1 cellular context compared by ENCODE assay signal in genomic region chr11:125945011-125945796, GRCh38.
TF ChIP-seq lines count a peak whose summit lies in the region.

No MANE protein-coding gene starts in this region.

TF ChIP-seq in HepG2, 621 proteins besides CTCF, POLR2A, EP300 and RAD21:
- no peak for TF ChIP-seq ZNF343 (CRISPR knock-in tag; IDR thresholded peaks at IDR 0.05)
- no peak for TF ChIP-seq ZFAT (CRISPR knock-in tag; conservative IDR thresholded peaks at IDR 0.05)
- no peak for TF ChIP-seq ZNF281 (CRISPR knock-in tag; IDR thresholded peaks at IDR 0.05; ENCODE audit: borderline replicate concordance)
- no peak for TF ChIP-seq ZNF792 (CRISPR knock-in tag; IDR thresholded peaks at IDR 0.05)
- no peak for TF ChIP-seq IKZF4 (CRISPR knock-in tag; IDR thresholded peaks at IDR 0.05; ENCODE audit: borderline replicate concordance, low read depth, not compliant biosample characterization)
- no peak for TF ChIP-seq ISX (CRISPR knock-in tag; conservative IDR thresholded peaks at IDR 0.05)
- TF ChIP-seq POGK (CRISPR knock-in tag; conservative IDR thresholded peaks at IDR 0.05) = no peak
